Comparison of ENCODE assay signal across 12 cellular contexts in genomic region chr6:109478222-109478805, GRCh38. TPM values are rescaled to one million over a fixed set of nuclear protein-coding genes. Genes with fewer than 3 reads are reported as not detected.
DNase-seq lines count a peak whose midpoint lies in the region; ATAC-seq, FAIRE-seq and TF ChIP-seq lines count a peak whose summit lies in the region.
"Had no signal": no experiment of that assay in that cellular context is flagged by ENCODE, and none has a peak within 500 bp of the region (broad histone marks: within the 10 kb centered on the region; RNA-seq: fewer than 3 reads in every experiment).

No MANE protein-coding gene starts in this region.

- H3K4me3 ChIP-seq in OCI-LY3 (ENCODE audit: low read length): 0 out of 2 replicates have a peak overlapping the region, but pooled peaks have one; percentile 59
- no peak overlapping the region for H3K4me3 ChIP-seq in osteoblast (ENCODE audit: insufficient read depth, low read length)

- H3K79me2 ChIP-seq in OCI-LY3 (ENCODE audit: low read length) (peaks cover 79% of the 10 kb centered on the region), osteoblast (ENCODE audit: insufficient read depth, low read length) (peaks cover 48% of the 10 kb centered on the region)

- DNase-seq in T-helper 1 cell (no peak), osteocyte (ENCODE audit: extremely low spot score, unreplicated experiment) (no peak), DMS79 (lab: John Stamatoyannopoulos, UW) (no peak), osteoblast (ENCODE audit: insufficient read length, low spot score, missing footprints) (no peak), frontal cortex (ENCODE audit: low spot score in 2 of 2) (no peak)
- no peak for DNase-seq in effector memory CD8-positive, alpha-beta T cell
- DNase-seq: effector CD4-positive, alpha-beta T cell; NCI-H1694; right cardiac atrium; stimulated activated CD8-positive, alpha-beta memory T cell treated with anti-CD3 and anti-CD28 coated beads, Interleukin-4, amount 100 ng/mL, for 48 hours had no signal

- H3K27ac ChIP-seq in OCI-LY3 (ENCODE audit: low read length): no peak overlapping the region
- H3K27ac ChIP-seq in osteoblast (ENCODE audit: low read depth, low read length): no peak overlapping the region

- H3K27me3 Mint-ChIP-seq in T-helper 1 cell treated with Interleukin-12 subunit alpha and Interleukin-12 subunit beta and Interleukin-4 antibody, amounts not matched to agents 30 μg/mL and 1 μg/mL, for 36 hours (ENCODE audit: low read depth): no peaks in the 10 kb centered on the region
- H3K27me3 Mint-ChIP-seq in effector memory CD8-positive, alpha-beta T cell: no peaks in the 10 kb centered on the region
- no peaks in the 10 kb centered on the region for H3K27me3 Mint-ChIP-seq in osteocyte (ENCODE audit: unreplicated experiment)

- H3K27ac Mint-ChIP-seq in T-helper 1 cell treated with Interleukin-12 subunit alpha and Interleukin-12 subunit beta and Interleukin-4 antibody, amounts not matched to agents 30 μg/mL and 1 μg/mL, for 36 hours: peak overlapping the region; percentile 91
- H3K27ac Mint-ChIP-seq in effector memory CD8-positive, alpha-beta T cell: peak overlapping the region; percentile 63 to 74
- peak overlapping the region; percentile 58 for H3K27ac Mint-ChIP-seq in osteocyte (ENCODE audit: unreplicated experiment)

- ATAC-seq in effector memory CD8-positive, alpha-beta T cell (replicated peaks): no peak
- ATAC-seq: right cardiac atrium had no signal

- H3K4me2 ChIP-seq in OCI-LY3 (ENCODE audit: low read length) (peak overlapping the region; percentile 67), osteoblast (ENCODE audit: insufficient read depth, low read length) (no peak overlapping the region)

- H3K36me3 ChIP-seq in OCI-LY3 (replicated peaks; ENCODE audit: low read depth, low read length) (peaks cover 55% of the 10 kb centered on the region), osteoblast (ENCODE audit: insufficient read depth, low read length) (peaks cover 44% of the 10 kb centered on the region)

- TF ChIP-seq CTCF in OCI-LY3 (IDR thresholded peaks at IDR 0.05; ENCODE audit: low read depth, low read length) (no peak), osteocyte (IDR thresholded peaks at IDR 0.05) (no peak), osteoblast (IDR thresholded peaks at IDR 0.05; ENCODE audit: extremely low read depth, low read depth, low read length) (no peak)

- H3K9ac ChIP-seq in OCI-LY3 (ENCODE audit: low read length): no peak overlapping the region

- H3K4me3 Mint-ChIP-seq in T-helper 1 cell treated with Interleukin-12 subunit alpha and Interleukin-12 subunit beta and Interleukin-4 antibody, amounts not matched to agents 30 μg/mL and 1 μg/mL, for 36 hours: peak overlapping the region; percentile 88
- peak overlapping the region; percentile 86 to 92 for H3K4me3 Mint-ChIP-seq in effector memory CD8-positive, alpha-beta T cell
- peak overlapping the region; percentile 23 for H3K4me3 Mint-ChIP-seq in osteocyte (ENCODE audit: unreplicated experiment)

- no peak overlapping the region for H2AFZ ChIP-seq in OCI-LY3 (ENCODE audit: low read depth, low read length)
- no peak overlapping the region for H2AFZ ChIP-seq in osteoblast (ENCODE audit: low read length)

- no peaks in the 10 kb centered on the region for H3K9me3 Mint-ChIP-seq in T-helper 1 cell treated with Interleukin-12 subunit alpha and Interleukin-12 subunit beta and Interleukin-4 antibody, amounts not matched to agents 30 μg/mL and 1 μg/mL, for 36 hours
- no peaks in the 10 kb centered on the region for H3K9me3 Mint-ChIP-seq in effector memory CD8-positive, alpha-beta T cell
- no peaks in the 10 kb centered on the region for H3K9me3 Mint-ChIP-seq in osteocyte (ENCODE audit: unreplicated experiment)

- H3K9me3 ChIP-seq in OCI-LY3 (ENCODE audit: insufficient read depth, low read length) (no peaks in the 10 kb centered on the region), osteoblast (ENCODE audit: low read depth, low read length) (no peaks in the 10 kb centered on the region)

- H3K27me3 ChIP-seq in OCI-LY3 (ENCODE audit: low read depth, low read length) (no peaks in the 10 kb centered on the region), osteoblast (ENCODE audit: insufficient read depth, low read length) (no peaks in the 10 kb centered on the region)

- H3K36me3 Mint-ChIP-seq in T-helper 1 cell treated with Interleukin-12 subunit alpha and Interleukin-12 subunit beta and Interleukin-4 antibody, amounts not matched to agents 30 μg/mL and 1 μg/mL, for 36 hours (ENCODE audit: low read depth): peaks cover 70% of the 10 kb centered on the region
- peaks cover 61% of the 10 kb centered on the region for H3K36me3 Mint-ChIP-seq in effector memory CD8-positive, alpha-beta T cell (ENCODE audit: insufficient read depth)
- H3K36me3 Mint-ChIP-seq in osteocyte (ENCODE audit: unreplicated experiment): peaks cover 44% of the 10 kb centered on the region

- peaks cover 35% of the 10 kb centered on the region for H3K4me1 ChIP-seq in OCI-LY3 (ENCODE audit: low read length)
- H3K4me1 ChIP-seq in osteoblast (ENCODE audit: insufficient read depth, low read length): peaks cover 8% of the 10 kb centered on the region

- no peak for FAIRE-seq in frontal cortex (lab: Jason Lieb, UNC)

- H3K4me1 Mint-ChIP-seq in T-helper 1 cell treated with Interleukin-12 subunit alpha and Interleukin-12 subunit beta and Interleukin-4 antibody, amounts not matched to agents 30 μg/mL and 1 μg/mL, for 36 hours (ENCODE audit: low read depth): peaks cover 64% of the 10 kb centered on the region
- peaks cover 52 to 72% of the 10 kb centered on the region in 2 donors for H3K4me1 Mint-ChIP-seq in effector memory CD8-positive, alpha-beta T cell (ENCODE audit: low read depth in 2 of 2)
- peaks cover 39% of the 10 kb centered on the region for H3K4me1 Mint-ChIP-seq in osteocyte (ENCODE audit: unreplicated experiment)

- H4K20me1 ChIP-seq in OCI-LY3 (ENCODE audit: insufficient read depth, low read length) (peaks cover 19% of the 10 kb centered on the region), osteoblast (ENCODE audit: insufficient read depth, low read length) (peaks cover 2% of the 10 kb centered on the region)

RNA-seq across cellular contexts. Expression of gene ZBTB24, which starts 4.7 kb away (rescaled TPM):
- total RNA-seq in osteocyte: 6.2 and 6.7 TPM in 2 replicates
- total RNA-seq in osteoblast: 8.7 and 10.9 TPM in 2 replicates
- total RNA-seq in frontal cortex: 16.3 TPM

RNA-seq across cellular contexts. Expression of gene MICAL1, which starts 22.7 kb away (rescaled TPM):
- total RNA-seq in osteocyte (53.6 and 59.5 TPM in 2 replicates), osteoblast (26.1 and 28.0 TPM in 2 replicates), frontal cortex (27.3 TPM)

RNA-seq across cellular contexts. Expression of gene SMPD2, which starts 37.8 kb away (rescaled TPM):
- total RNA-seq in osteocyte (9.8 and 10.1 TPM in 2 replicates), osteoblast (14.8 and 15.0 TPM in 2 replicates), frontal cortex (4.9 TPM)

RNA-seq across cellular contexts. Expression of gene PPIL6, which starts 37.9 kb away (rescaled TPM):
- total RNA-seq in osteocyte: 1.9 and 2.2 TPM in 2 replicates
- total RNA-seq in osteoblast: 5.3 and 5.8 TPM in 2 replicates
- 37.9 TPM for total RNA-seq in frontal cortex

Comparison
In these comparisons a context has a peak if more than half of its experiments do, and no peak if none do; other contexts are left out.
1. H3K4me3 Mint-ChIP-seq: peak in every context shown above with its lines; median percentile 89 in effector memory CD8-positive, alpha-beta T cell; 88 in T-helper 1 cell treated with Interleukin-12 subunit alpha and Interleukin-12 subunit beta and Interleukin-4 antibody, amounts not matched to agents 30 μg/mL and 1 μg/mL, for 36 hours; 23 in osteocyte.